Comparison of ENCODE assay signal across 1 cellular context in the genomic region with DNA sequence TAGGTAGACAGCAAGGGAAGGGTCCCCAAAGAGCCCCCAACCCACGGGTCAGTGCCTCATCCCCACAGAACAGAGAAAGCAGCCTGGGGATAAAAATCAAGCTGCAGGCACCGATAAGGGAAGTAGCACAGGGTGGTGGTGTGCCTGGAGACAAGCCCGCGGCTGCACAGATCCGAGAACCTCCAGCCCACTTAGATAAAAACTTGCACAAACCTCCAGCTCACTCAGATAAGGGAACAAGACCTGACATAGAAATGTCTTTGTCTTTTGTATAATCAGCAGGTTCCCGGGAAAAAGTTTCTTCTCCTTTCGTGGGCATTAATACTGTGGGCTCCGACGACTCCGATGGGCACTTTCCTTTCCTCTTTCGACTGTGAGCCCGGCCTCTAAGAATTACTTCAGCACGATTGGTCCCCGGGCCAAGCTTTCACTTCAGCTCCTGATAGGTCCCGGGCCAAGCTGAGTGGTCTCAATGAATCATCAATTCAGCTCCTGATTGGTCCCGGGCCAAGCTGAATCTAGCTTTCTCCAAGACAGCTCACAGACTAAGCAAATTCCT.
TF ChIP-seq lines count a peak whose summit lies in the region.

No MANE protein-coding gene starts in this region.

TF ChIP-seq in K562, 482 proteins besides CTCF, POLR2A, EP300 and RAD21 (continued from another document and continues in another):
- TF ChIP-seq, protein P1, sequence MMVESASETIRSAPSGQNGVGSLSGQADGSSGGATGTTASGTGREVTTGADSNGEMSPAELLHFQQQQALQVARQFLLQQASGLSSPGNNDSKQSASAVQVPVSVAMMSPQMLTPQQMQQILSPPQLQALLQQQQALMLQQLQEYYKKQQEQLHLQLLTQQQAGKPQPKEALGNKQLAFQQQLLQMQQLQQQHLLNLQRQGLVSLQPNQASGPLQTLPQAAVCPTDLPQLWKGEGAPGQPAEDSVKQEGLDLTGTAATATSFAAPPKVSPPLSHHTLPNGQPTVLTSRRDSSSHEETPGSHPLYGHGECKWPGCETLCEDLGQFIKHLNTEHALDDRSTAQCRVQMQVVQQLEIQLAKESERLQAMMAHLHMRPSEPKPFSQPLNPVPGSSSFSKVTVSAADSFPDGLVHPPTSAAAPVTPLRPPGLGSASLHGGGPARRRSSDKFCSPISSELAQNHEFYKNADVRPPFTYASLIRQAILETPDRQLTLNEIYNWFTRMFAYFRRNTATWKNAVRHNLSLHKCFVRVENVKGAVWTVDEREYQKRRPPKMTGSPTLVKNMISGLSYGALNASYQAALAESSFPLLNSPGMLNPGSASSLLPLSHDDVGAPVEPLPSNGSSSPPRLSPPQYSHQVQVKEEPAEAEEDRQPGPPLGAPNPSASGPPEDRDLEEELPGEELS (CRISPR knock-in tag; IDR thresholded peaks at IDR 0.05; ENCODE audit: borderline replicate concordance), result no peak
- TF ChIP-seq KDM5B (IDR thresholded peaks at IDR 0.05; ENCODE audit: insufficient replicate concordance, low read depth, low read length), result no peak
- TF ChIP-seq ZNF197 (CRISPR knock-in tag; IDR thresholded peaks at IDR 0.05; ENCODE audit: low read depth), result 0 out of 2 replicates have a peak, but pooled peaks have one; percentile 48
- peak; percentile 75 for TF ChIP-seq STAT5A (IDR thresholded peaks at IDR 0.05; ENCODE audit: borderline replicate concordance, low read length)
- no peak for TF ChIP-seq ZNF668 (CRISPR knock-in tag; IDR thresholded peaks at IDR 0.05)
- TF ChIP-seq NFE2L1 (tag; IDR thresholded peaks at IDR 0.05; ENCODE audit: borderline replicate concordance, low read depth), result no peak
- TF ChIP-seq, protein P2, sequence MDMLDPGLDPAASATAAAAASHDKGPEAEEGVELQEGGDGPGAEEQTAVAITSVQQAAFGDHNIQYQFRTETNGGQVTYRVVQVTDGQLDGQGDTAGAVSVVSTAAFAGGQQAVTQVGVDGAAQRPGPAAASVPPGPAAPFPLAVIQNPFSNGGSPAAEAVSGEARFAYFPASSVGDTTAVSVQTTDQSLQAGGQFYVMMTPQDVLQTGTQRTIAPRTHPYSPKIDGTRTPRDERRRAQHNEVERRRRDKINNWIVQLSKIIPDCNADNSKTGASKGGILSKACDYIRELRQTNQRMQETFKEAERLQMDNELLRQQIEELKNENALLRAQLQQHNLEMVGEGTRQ (CRISPR knock-in tag; IDR thresholded peaks at IDR 0.05), result no peak
- TF ChIP-seq, protein P3, sequence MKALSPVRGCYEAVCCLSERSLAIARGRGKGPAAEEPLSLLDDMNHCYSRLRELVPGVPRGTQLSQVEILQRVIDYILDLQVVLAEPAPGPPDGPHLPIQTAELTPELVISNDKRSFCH (CRISPR knock-in tag; IDR thresholded peaks at IDR 0.05), result no peak
- TF ChIP-seq, protein P3 (tag; IDR thresholded peaks at IDR 0.05), result no peak
- no peak for TF ChIP-seq SRSF1 (IDR thresholded peaks at IDR 0.05; ENCODE audit: low read depth, low read length)
- 0 out of 2 replicates have a peak, but pooled peaks have one; percentile 62 for TF ChIP-seq ZNF644 (tag; IDR thresholded peaks at IDR 0.05; ENCODE audit: low read depth)
- TF ChIP-seq, protein P4, sequence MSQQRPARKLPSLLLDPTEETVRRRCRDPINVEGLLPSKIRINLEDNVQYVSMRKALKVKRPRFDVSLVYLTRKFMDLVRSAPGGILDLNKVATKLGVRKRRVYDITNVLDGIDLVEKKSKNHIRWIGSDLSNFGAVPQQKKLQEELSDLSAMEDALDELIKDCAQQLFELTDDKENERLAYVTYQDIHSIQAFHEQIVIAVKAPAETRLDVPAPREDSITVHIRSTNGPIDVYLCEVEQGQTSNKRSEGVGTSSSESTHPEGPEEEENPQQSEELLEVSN (IDR thresholded peaks at IDR 0.05; ENCODE audit: borderline replicate concordance in 1 of 2, extremely low read depth in 1 of 2, insufficient read depth in 1 of 2, insufficient read length in 1 of 2, low read depth in 1 of 2, low read length in 1 of 2, poor library complexity in 1 of 2, severe bottlenecking in 1 of 2), result no peak
- TF ChIP-seq, protein P5, sequence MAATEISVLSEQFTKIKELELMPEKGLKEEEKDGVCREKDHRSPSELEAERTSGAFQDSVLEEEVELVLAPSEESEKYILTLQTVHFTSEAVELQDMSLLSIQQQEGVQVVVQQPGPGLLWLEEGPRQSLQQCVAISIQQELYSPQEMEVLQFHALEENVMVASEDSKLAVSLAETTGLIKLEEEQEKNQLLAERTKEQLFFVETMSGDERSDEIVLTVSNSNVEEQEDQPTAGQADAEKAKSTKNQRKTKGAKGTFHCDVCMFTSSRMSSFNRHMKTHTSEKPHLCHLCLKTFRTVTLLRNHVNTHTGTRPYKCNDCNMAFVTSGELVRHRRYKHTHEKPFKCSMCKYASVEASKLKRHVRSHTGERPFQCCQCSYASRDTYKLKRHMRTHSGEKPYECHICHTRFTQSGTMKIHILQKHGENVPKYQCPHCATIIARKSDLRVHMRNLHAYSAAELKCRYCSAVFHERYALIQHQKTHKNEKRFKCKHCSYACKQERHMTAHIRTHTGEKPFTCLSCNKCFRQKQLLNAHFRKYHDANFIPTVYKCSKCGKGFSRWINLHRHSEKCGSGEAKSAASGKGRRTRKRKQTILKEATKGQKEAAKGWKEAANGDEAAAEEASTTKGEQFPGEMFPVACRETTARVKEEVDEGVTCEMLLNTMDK (IDR thresholded peaks at IDR 0.05; ENCODE audit: borderline replicate concordance, insufficient read depth, low read depth, low read length, poor library complexity, severe bottlenecking), result no peak
- TF ChIP-seq BCL6 (CRISPR knock-in tag; IDR thresholded peaks at IDR 0.05), result no peak
- TF ChIP-seq HNRNPL (IDR thresholded peaks at IDR 0.05; ENCODE audit: low read depth, low read length), result no peak
- TF ChIP-seq JUN (IDR thresholded peaks at IDR 0.05; ENCODE audit: borderline replicate concordance, low read depth, low read length), result no peak
- no peak for TF ChIP-seq JUN (CRISPR knock-in tag; IDR thresholded peaks at IDR 0.05; ENCODE audit: borderline replicate concordance)
- TF ChIP-seq PML (IDR thresholded peaks at IDR 0.05; ENCODE audit: low read length), result peak; percentile 91
- TF ChIP-seq, protein P6, sequence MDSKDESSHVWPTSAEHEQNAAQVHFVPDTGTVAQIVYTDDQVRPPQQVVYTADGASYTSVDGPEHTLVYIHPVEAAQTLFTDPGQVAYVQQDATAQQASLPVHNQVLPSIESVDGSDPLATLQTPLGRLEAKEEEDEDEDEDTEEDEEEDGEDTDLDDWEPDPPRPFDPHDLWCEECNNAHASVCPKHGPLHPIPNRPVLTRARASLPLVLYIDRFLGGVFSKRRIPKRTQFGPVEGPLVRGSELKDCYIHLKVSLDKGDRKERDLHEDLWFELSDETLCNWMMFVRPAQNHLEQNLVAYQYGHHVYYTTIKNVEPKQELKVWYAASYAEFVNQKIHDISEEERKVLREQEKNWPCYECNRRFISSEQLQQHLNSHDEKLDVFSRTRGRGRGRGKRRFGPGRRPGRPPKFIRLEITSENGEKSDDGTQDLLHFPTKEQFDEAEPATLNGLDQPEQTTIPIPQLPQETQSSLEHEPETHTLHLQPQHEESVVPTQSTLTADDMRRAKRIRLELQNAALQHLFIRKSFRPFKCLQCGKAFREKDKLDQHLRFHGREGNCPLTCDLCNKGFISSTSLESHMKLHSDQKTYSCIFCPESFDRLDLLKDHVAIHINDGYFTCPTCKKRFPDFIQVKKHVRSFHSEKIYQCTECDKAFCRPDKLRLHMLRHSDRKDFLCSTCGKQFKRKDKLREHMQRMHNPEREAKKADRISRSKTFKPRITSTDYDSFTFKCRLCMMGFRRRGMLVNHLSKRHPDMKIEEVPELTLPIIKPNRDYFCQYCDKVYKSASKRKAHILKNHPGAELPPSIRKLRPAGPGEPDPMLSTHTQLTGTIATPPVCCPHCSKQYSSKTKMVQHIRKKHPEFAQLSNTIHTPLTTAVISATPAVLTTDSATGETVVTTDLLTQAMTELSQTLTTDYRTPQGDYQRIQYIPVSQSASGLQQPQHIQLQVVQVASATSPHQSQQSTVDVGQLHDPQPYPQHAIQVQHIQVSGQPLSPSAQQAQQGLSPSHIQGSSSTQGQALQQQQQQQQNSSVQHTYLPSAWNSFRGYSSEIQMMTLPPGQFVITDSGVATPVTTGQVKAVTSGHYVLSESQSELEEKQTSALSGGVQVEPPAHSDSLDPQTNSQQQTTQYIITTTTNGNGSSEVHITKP (IDR thresholded peaks at IDR 0.05; ENCODE audit: partially characterized antibody), result no peak
- TF ChIP-seq, protein P7, sequence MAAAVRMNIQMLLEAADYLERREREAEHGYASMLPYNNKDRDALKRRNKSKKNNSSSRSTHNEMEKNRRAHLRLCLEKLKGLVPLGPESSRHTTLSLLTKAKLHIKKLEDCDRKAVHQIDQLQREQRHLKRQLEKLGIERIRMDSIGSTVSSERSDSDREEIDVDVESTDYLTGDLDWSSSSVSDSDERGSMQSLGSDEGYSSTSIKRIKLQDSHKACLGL (CRISPR knock-in tag; IDR thresholded peaks at IDR 0.05; ENCODE audit: borderline replicate concordance, poor library complexity, severe bottlenecking), result no peak
- no peak for TF ChIP-seq ZNF444 (CRISPR knock-in tag; IDR thresholded peaks at IDR 0.05)
- TF ChIP-seq, protein P8, sequence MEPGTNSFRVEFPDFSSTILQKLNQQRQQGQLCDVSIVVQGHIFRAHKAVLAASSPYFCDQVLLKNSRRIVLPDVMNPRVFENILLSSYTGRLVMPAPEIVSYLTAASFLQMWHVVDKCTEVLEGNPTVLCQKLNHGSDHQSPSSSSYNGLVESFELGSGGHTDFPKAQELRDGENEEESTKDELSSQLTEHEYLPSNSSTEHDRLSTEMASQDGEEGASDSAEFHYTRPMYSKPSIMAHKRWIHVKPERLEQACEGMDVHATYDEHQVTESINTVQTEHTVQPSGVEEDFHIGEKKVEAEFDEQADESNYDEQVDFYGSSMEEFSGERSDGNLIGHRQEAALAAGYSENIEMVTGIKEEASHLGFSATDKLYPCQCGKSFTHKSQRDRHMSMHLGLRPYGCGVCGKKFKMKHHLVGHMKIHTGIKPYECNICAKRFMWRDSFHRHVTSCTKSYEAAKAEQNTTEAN (CRISPR knock-in tag; IDR thresholded peaks at IDR 0.05), result no peak
- TF ChIP-seq NR2C1 (IDR thresholded peaks at IDR 0.05), result no peak
- no peak for TF ChIP-seq NR2C1 (tag; IDR thresholded peaks at IDR 0.05)
- no peak for TF ChIP-seq PHF20 (IDR thresholded peaks at IDR 0.05; ENCODE audit: partially characterized antibody)
- TF ChIP-seq ZNF384 (IDR thresholded peaks at IDR 0.05; ENCODE audit: low read depth, low read length), result no peak
- no peak for TF ChIP-seq MEIS2 (IDR thresholded peaks at IDR 0.05; ENCODE audit: partially characterized antibody)
- peak; percentile 80 for TF ChIP-seq CCNT2 (IDR thresholded peaks at IDR 0.05; ENCODE audit: borderline replicate concordance, extremely low read depth, insufficient read length, low read depth, low read length)
- no peak for TF ChIP-seq HEY1 (CRISPR knock-in tag; IDR thresholded peaks at IDR 0.05; ENCODE audit: borderline replicate concordance)
- TF ChIP-seq, protein P9, sequence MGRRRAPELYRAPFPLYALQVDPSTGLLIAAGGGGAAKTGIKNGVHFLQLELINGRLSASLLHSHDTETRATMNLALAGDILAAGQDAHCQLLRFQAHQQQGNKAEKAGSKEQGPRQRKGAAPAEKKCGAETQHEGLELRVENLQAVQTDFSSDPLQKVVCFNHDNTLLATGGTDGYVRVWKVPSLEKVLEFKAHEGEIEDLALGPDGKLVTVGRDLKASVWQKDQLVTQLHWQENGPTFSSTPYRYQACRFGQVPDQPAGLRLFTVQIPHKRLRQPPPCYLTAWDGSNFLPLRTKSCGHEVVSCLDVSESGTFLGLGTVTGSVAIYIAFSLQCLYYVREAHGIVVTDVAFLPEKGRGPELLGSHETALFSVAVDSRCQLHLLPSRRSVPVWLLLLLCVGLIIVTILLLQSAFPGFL (CRISPR knock-in tag; IDR thresholded peaks at IDR 0.05), result no peak
- no peak for TF ChIP-seq ELF1 (tag; IDR thresholded peaks at IDR 0.05)
- TF ChIP-seq FOS (IDR thresholded peaks at IDR 0.05; ENCODE audit: extremely low read depth, insufficient read length), result no peak
- TF ChIP-seq, protein P10, sequence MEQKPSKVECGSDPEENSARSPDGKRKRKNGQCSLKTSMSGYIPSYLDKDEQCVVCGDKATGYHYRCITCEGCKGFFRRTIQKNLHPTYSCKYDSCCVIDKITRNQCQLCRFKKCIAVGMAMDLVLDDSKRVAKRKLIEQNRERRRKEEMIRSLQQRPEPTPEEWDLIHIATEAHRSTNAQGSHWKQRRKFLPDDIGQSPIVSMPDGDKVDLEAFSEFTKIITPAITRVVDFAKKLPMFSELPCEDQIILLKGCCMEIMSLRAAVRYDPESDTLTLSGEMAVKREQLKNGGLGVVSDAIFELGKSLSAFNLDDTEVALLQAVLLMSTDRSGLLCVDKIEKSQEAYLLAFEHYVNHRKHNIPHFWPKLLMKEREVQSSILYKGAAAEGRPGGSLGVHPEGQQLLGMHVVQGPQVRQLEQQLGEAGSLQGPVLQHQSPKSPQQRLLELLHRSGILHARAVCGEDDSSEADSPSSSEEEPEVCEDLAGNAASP (IDR thresholded peaks at IDR 0.05), result no peak
- TF ChIP-seq, protein P11, sequence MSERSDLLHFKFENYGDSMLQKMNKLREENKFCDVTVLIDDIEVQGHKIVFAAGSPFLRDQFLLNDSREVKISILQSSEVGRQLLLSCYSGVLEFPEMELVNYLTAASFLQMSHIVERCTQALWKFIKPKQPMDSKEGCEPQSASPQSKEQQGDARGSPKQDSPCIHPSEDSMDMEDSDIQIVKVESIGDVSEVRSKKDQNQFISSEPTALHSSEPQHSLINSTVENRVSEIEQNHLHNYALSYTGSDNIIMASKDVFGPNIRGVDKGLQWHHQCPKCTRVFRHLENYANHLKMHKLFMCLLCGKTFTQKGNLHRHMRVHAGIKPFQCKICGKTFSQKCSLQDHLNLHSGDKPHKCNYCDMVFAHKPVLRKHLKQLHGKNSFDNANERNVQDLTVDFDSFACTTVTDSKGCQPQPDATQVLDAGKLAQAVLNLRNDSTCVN (CRISPR knock-in tag; IDR thresholded peaks at IDR 0.05), result no peak
- TF ChIP-seq POU5F1 (IDR thresholded peaks at IDR 0.05; ENCODE audit: borderline replicate concordance, low read depth, low read length, partially characterized antibody), result no peak
- no peak for TF ChIP-seq PHF8 (IDR thresholded peaks at IDR 0.05; ENCODE audit: borderline replicate concordance, low read length)
- TF ChIP-seq, protein P12, sequence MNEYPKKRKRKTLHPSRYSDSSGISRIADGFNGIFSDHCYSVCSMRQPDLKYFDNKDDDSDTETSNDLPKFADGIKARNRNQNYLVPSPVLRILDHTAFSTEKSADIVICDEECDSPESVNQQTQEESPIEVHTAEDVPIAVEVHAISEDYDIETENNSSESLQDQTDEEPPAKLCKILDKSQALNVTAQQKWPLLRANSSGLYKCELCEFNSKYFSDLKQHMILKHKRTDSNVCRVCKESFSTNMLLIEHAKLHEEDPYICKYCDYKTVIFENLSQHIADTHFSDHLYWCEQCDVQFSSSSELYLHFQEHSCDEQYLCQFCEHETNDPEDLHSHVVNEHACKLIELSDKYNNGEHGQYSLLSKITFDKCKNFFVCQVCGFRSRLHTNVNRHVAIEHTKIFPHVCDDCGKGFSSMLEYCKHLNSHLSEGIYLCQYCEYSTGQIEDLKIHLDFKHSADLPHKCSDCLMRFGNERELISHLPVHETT (CRISPR knock-in tag; conservative IDR thresholded peaks at IDR 0.05 in 1 of 2, IDR thresholded peaks at IDR 0.05 in 1 of 2), result peak in 1 of 2 experiments; percentile 64; a peak in 1 of 4 replicates
- TF ChIP-seq HDAC3 (IDR thresholded peaks at IDR 0.05; ENCODE audit: borderline replicate concordance, partially characterized antibody), result no peak
